Comparison of ENCODE assay signal across 1 cellular context in the genomic region with DNA sequence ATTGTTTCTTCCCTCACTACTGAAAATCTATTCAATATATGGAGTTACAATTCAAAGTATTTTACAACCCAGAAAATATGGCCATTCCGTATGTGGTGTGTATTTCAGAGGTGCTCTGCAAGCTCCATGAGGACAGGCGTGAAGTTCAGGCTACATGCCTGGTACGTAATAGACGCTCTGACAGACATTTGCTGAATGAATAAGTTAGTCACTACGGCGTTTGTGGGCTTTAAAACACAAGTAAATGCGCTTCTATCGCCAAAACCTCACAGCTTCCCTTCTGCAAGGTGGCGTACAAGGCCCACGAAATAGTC.
TF ChIP-seq lines count a peak whose summit lies in the region.

No MANE protein-coding gene starts in this region.

TF ChIP-seq in GM12878, 131 proteins besides CTCF, POLR2A, EP300 and RAD21 (continued from another document):
- TF ChIP-seq ZNF274 (IDR thresholded peaks at IDR 0.05; ENCODE audit: insufficient read depth, insufficient read length) (no peak), NFYA (IDR thresholded peaks at IDR 0.05; ENCODE audit: borderline replicate concordance, low read depth, low read length) (no peak), CBX5 (IDR thresholded peaks at IDR 0.05; ENCODE audit: low read depth) (no peak), RB1 (IDR thresholded peaks at IDR 0.05; ENCODE audit: borderline replicate concordance) (no peak), ZNF217 (IDR thresholded peaks at IDR 0.05) (peak; percentile 82; the same call in 1 of the 2 replicates), SREBF2 (IDR thresholded peaks at IDR 0.05; ENCODE audit: low read length) (no peak), TCF7 (IDR thresholded peaks at IDR 0.05; ENCODE audit: borderline replicate concordance) (0 out of 2 replicates have a peak, but pooled peaks have one; percentile 11), ZZZ3 (IDR thresholded peaks at IDR 0.05; ENCODE audit: control insufficient read depth, insufficient read length, low read depth) (no peak)
- TF ChIP-seq, protein P1, sequence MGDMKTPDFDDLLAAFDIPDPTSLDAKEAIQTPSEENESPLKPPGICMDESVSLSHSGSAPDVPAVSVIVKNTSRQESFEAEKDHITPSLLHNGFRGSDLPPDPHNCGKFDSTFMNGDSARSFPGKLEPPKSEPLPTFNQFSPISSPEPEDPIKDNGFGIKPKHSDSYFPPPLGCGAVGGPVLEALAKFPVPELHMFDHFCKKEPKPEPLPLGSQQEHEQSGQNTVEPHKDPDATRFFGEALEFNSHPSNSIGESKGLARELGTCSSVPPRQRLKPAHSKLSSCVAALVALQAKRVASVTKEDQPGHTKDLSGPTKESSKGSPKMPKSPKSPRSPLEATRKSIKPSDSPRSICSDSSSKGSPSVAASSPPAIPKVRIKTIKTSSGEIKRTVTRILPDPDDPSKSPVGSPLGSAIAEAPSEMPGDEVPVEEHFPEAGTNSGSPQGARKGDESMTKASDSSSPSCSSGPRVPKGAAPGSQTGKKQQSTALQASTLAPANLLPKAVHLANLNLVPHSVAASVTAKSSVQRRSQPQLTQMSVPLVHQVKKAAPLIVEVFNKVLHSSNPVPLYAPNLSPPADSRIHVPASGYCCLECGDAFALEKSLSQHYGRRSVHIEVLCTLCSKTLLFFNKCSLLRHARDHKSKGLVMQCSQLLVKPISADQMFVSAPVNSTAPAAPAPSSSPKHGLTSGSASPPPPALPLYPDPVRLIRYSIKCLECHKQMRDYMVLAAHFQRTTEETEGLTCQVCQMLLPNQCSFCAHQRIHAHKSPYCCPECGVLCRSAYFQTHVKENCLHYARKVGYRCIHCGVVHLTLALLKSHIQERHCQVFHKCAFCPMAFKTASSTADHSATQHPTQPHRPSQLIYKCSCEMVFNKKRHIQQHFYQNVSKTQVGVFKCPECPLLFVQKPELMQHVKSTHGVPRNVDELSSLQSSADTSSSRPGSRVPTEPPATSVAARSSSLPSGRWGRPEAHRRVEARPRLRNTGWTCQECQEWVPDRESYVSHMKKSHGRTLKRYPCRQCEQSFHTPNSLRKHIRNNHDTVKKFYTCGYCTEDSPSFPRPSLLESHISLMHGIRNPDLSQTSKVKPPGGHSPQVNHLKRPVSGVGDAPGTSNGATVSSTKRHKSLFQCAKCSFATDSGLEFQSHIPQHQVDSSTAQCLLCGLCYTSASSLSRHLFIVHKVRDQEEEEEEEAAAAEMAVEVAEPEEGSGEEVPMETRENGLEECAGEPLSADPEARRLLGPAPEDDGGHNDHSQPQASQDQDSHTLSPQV (IDR thresholded peaks at IDR 0.05): no peak
- TF ChIP-seq, protein P2, sequence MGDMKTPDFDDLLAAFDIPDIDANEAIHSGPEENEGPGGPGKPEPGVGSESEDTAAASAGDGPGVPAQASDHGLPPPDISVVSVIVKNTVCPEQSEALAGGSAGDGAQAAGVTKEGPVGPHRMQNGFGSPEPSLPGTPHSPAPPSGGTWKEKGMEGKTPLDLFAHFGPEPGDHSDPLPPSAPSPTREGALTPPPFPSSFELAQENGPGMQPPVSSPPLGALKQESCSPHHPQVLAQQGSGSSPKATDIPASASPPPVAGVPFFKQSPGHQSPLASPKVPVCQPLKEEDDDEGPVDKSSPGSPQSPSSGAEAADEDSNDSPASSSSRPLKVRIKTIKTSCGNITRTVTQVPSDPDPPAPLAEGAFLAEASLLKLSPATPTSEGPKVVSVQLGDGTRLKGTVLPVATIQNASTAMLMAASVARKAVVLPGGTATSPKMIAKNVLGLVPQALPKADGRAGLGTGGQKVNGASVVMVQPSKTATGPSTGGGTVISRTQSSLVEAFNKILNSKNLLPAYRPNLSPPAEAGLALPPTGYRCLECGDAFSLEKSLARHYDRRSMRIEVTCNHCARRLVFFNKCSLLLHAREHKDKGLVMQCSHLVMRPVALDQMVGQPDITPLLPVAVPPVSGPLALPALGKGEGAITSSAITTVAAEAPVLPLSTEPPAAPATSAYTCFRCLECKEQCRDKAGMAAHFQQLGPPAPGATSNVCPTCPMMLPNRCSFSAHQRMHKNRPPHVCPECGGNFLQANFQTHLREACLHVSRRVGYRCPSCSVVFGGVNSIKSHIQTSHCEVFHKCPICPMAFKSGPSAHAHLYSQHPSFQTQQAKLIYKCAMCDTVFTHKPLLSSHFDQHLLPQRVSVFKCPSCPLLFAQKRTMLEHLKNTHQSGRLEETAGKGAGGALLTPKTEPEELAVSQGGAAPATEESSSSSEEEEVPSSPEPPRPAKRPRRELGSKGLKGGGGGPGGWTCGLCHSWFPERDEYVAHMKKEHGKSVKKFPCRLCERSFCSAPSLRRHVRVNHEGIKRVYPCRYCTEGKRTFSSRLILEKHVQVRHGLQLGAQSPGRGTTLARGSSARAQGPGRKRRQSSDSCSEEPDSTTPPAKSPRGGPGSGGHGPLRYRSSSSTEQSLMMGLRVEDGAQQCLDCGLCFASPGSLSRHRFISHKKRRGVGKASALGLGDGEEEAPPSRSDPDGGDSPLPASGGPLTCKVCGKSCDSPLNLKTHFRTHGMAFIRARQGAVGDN (IDR thresholded peaks at IDR 0.05): 0 out of 2 replicates have a peak, but pooled peaks have one; percentile 85
